2 cellular contexts compared by ENCODE assay signal in genomic region chr11:117177534-117178209, GRCh38.
TF ChIP-seq lines count a peak whose summit lies in the region.

No MANE protein-coding gene starts in this region.

TF ChIP-seq in SK-N-SH, 30 proteins besides CTCF, POLR2A, EP300 and RAD21 (continued from another document):
- TF ChIP-seq RFX5 (IDR thresholded peaks at IDR 0.05; ENCODE audit: low read length) = no peak
- no peak for TF ChIP-seq EZH2phosphoT487 (IDR thresholded peaks at IDR 0.05; ENCODE audit: borderline replicate concordance, low read depth)
- TF ChIP-seq REST (IDR thresholded peaks at IDR 0.05; ENCODE audit: low read depth, low read length) = no peak

TF ChIP-seq in SK-N-SH treated with all-trans-retinoic acid at 6 μM for 48 hours, 23 proteins besides CTCF, POLR2A, EP300 and RAD21:
- TF ChIP-seq TSHZ2 (CRISPR knock-in tag; IDR thresholded peaks at IDR 0.05) = no peak
- no peak for TF ChIP-seq ZNF565 (CRISPR knock-in tag; conservative IDR thresholded peaks at IDR 0.05; ENCODE audit: low read depth)
- TF ChIP-seq OSR1 (CRISPR knock-in tag; IDR thresholded peaks at IDR 0.05) = no peak
- TF ChIP-seq CSDC2 (CRISPR knock-in tag; IDR thresholded peaks at IDR 0.05) = no peak
- TF ChIP-seq ZFP30 (CRISPR knock-in tag; IDR thresholded peaks at IDR 0.05) = no peak
- no peak for TF ChIP-seq TOX (CRISPR knock-in tag; IDR thresholded peaks at IDR 0.05; ENCODE audit: borderline replicate concordance)
- no peak for TF ChIP-seq GLIS3 (CRISPR knock-in tag; IDR thresholded peaks at IDR 0.05)
- no peak for TF ChIP-seq POU6F1 (CRISPR knock-in tag; IDR thresholded peaks at IDR 0.05; ENCODE audit: borderline replicate concordance, low read depth)
- TF ChIP-seq ZC3H10 (CRISPR knock-in tag; IDR thresholded peaks at IDR 0.05) = no peak
- no peak for TF ChIP-seq ISL1 (CRISPR knock-in tag; IDR thresholded peaks at IDR 0.05)
- no peak for TF ChIP-seq SNAI2 (CRISPR knock-in tag; IDR thresholded peaks at IDR 0.05)
- no peak for TF ChIP-seq RARB (CRISPR knock-in tag; IDR thresholded peaks at IDR 0.05)
- TF ChIP-seq PPARA (CRISPR knock-in tag; IDR thresholded peaks at IDR 0.05; ENCODE audit: borderline replicate concordance) = no peak
- no peak for TF ChIP-seq ZNF8 (CRISPR knock-in tag; IDR thresholded peaks at IDR 0.05)
- TF ChIP-seq ZFP3 (CRISPR knock-in tag; IDR thresholded peaks at IDR 0.05) = no peak
- TF ChIP-seq ESRRG (CRISPR knock-in tag; IDR thresholded peaks at IDR 0.05) = no peak
- no peak for TF ChIP-seq CREB5 (CRISPR knock-in tag; IDR thresholded peaks at IDR 0.05; ENCODE audit: low read depth)
